ENCODE assay signal across 8 cellular contexts in the genomic region with DNA sequence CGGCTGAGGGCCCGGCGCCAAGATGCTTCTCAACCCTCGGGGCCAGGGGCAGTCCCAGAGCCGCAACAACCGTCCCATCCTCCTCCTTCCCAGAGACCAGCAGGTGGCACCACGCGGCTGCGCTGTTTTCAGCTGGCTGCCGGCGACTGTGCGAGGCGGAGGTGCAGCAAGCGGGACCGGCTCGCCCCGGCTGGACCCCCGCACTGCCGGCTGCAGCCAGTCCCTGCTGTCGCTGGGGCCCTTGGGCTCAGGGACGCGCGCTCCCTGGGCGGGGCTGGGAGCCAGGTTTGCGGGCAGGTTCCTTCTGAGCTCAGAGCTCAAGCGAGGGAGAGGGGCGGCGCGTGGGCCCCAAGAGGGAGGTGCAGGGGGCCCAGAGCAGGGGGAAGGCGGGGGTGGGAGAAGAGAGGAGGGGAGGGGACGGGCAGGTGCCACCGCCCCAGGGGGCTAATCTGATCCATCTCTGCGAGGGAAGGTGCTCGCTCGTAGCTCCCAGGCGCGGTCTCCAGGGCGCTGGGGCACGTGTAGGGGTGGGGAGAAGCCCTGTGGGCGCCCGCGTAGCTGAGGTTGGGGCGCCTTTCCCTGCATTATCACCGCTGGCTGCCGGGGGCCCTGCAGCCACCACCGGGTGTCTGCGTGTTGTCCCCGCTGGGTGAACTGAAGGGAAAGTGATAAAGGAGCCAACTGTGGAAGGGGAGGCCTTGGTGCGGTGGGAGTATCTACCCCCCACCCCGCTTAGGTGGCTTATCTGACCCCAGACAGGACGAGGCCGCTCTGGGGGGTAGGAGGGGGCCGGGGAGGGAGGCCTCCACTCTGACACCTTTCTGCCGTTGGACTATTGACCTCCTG. TPM values are rescaled to one million over a fixed set of nuclear protein-coding genes. Genes with fewer than 3 reads are reported as not detected.
DNase-seq lines count a peak whose midpoint lies in the region; ATAC-seq and TF ChIP-seq lines count a peak whose summit lies in the region.

No MANE protein-coding gene starts in this region.

- H3K27me3 Mint-ChIP-seq in activated naive CD8-positive, alpha-beta T cell treated with anti-CD3 and anti-CD28 coated beads for 36 hours: no peaks in the 10 kb centered on the region
- H3K27me3 Mint-ChIP-seq in type B pancreatic cell: no peaks in the 10 kb centered on the region

- H2AFZ ChIP-seq in trophoblast cell (ENCODE audit: insufficient read depth, low read length, poor library complexity): no peak overlapping the region

- H3K4me3 Mint-ChIP-seq in activated naive CD8-positive, alpha-beta T cell treated with anti-CD3 and anti-CD28 coated beads for 36 hours: peak overlapping the region; percentile 55
- peak overlapping the region; percentile 82 for H3K4me3 Mint-ChIP-seq in type B pancreatic cell

- H3K27me3 ChIP-seq in trophoblast cell (ENCODE audit: insufficient read depth, low read length): no peaks in the 10 kb centered on the region

- H3K14ac ChIP-seq in trophoblast cell (ENCODE audit: low read length): no peak overlapping the region

- H3K9me3 ChIP-seq in trophoblast cell (ENCODE audit: insufficient read depth, low read depth, low read length): peaks cover 2% of the 10 kb centered on the region

- H3K27ac Mint-ChIP-seq in activated naive CD8-positive, alpha-beta T cell treated with anti-CD3 and anti-CD28 coated beads for 36 hours: peak overlapping the region; percentile 92
- H3K27ac Mint-ChIP-seq in type B pancreatic cell: no peak overlapping the region

- no peak overlapping the region for H2BK5ac ChIP-seq in trophoblast cell (ENCODE audit: low read depth, low read length, poor library complexity)

- peaks cover 11 to 18% of the 10 kb centered on the region in 2 experiments for H3K4me1 ChIP-seq in trophoblast cell (ENCODE audit: control insufficient read depth in 1 of 2, insufficient read depth in 2 of 2, low read length in 2 of 2)

- H3K4me1 Mint-ChIP-seq in activated naive CD8-positive, alpha-beta T cell treated with anti-CD3 and anti-CD28 coated beads for 36 hours: peaks cover 80% of the 10 kb centered on the region
- H3K4me1 Mint-ChIP-seq in type B pancreatic cell (ENCODE audit: unreplicated experiment): peaks cover 27% of the 10 kb centered on the region

- peaks cover 7 to 16% of the 10 kb centered on the region in 2 experiments for H3K36me3 ChIP-seq in trophoblast cell (ENCODE audit: control insufficient read depth in 1 of 2, insufficient read depth in 2 of 2, low read length in 2 of 2)

- H3K79me2 ChIP-seq in trophoblast cell (ENCODE audit: control insufficient read depth, insufficient read depth, low read length, poor library complexity): no peaks in the 10 kb centered on the region

- no peak overlapping the region for H3K27ac ChIP-seq in trophoblast cell (ENCODE audit: low read depth, low read length)

- TF ChIP-seq CTCF in type B pancreatic cell (conservative IDR thresholded peaks at IDR 0.05): peak; percentile 72

- H2BK120ac ChIP-seq in trophoblast cell (ENCODE audit: insufficient read depth, low read length, poor library complexity): no peak overlapping the region

- WGBS in trophoblast cell (ENCODE audit: extremely low coverage, insufficient coverage, insufficient read length): no CpG with 5 or more reads among the region's 54 CpGs

- no peak overlapping the region for H2BK12ac ChIP-seq in trophoblast cell (ENCODE audit: low read length)

- DNase-seq in GM03348 (ENCODE audit: low spot score) (peak; percentile 87), HuH-7.5 (ENCODE audit: low spot score) (peak; percentile 74), Right ventricle myocardium inferior (ENCODE audit: missing footprints) (peak; percentile 91), trophoblast cell (peak; percentile 84 to 87), type B pancreatic cell (ENCODE audit: extremely low spot score, unreplicated experiment) (peak; percentile 82)
- peak; percentile 87 for DNase-seq in activated naive CD8-positive, alpha-beta T cell treated with anti-CD3 and anti-CD28 coated beads for 36 hours

- H3K4me3 ChIP-seq in trophoblast cell (ENCODE audit: low read depth, low read length): no peak overlapping the region

- no peak overlapping the region for H3K9ac ChIP-seq in trophoblast cell (ENCODE audit: low read length)

- H3K79me1 ChIP-seq in trophoblast cell (ENCODE audit: low read length): no peaks in the 10 kb centered on the region

- no peak overlapping the region for H3K18ac ChIP-seq in trophoblast cell (ENCODE audit: low read length)

- peak; percentile 91 for ATAC-seq in SK-N-SH treated with all-trans-retinoic acid at 6 μM for 48 hours
- peak; percentile 81 for ATAC-seq in Right ventricle myocardium inferior
- no peak for ATAC-seq in GM18858 (IDR thresholded peaks at IDR 0.05; ENCODE audit: unreplicated experiment)

- H4K91ac ChIP-seq in trophoblast cell (ENCODE audit: low read depth, low read length): no peak overlapping the region

- H4K12ac ChIP-seq in trophoblast cell (ENCODE audit: low read depth, low read length): no peak overlapping the region

- H3K23ac ChIP-seq in trophoblast cell (ENCODE audit: low read length): no peak overlapping the region

- H4K8ac ChIP-seq in trophoblast cell (ENCODE audit: low read depth, low read length): no peak overlapping the region

- H3K4ac ChIP-seq in trophoblast cell (ENCODE audit: low read depth, low read length): no peak overlapping the region

- intact Hi-C loops in Right ventricle myocardium inferior (cut with DNase I): no loop called here

- no peaks in the 10 kb centered on the region for H3K9me3 Mint-ChIP-seq in activated naive CD8-positive, alpha-beta T cell treated with anti-CD3 and anti-CD28 coated beads for 36 hours
- no peaks in the 10 kb centered on the region for H3K9me3 Mint-ChIP-seq in type B pancreatic cell

- no peak overlapping the region for H2AK5ac ChIP-seq in trophoblast cell (ENCODE audit: low read length)

- H3K4me2 ChIP-seq in trophoblast cell (ENCODE audit: low read length): peak overlapping the region; percentile 48

- H3K36me3 Mint-ChIP-seq in activated naive CD8-positive, alpha-beta T cell treated with anti-CD3 and anti-CD28 coated beads for 36 hours: peaks cover 56% of the 10 kb centered on the region
- H3K36me3 Mint-ChIP-seq in type B pancreatic cell: peaks cover 11% of the 10 kb centered on the region

TF ChIP-seq in SK-N-SH treated with all-trans-retinoic acid at 6 μM for 48 hours, 23 proteins besides CTCF, POLR2A, EP300 and RAD21:
- TF ChIP-seq OSR1 (CRISPR knock-in tag; IDR thresholded peaks at IDR 0.05) (no peak), ESRRG (CRISPR knock-in tag; IDR thresholded peaks at IDR 0.05) (no peak), BACH2 (CRISPR knock-in tag; IDR thresholded peaks at IDR 0.05; ENCODE audit: borderline replicate concordance) (no peak), PPARA (CRISPR knock-in tag; IDR thresholded peaks at IDR 0.05; ENCODE audit: borderline replicate concordance) (no peak), SNAI2 (CRISPR knock-in tag; IDR thresholded peaks at IDR 0.05) (no peak), ZFP3 (CRISPR knock-in tag; IDR thresholded peaks at IDR 0.05) (no peak), ARNTL (CRISPR knock-in tag; IDR thresholded peaks at IDR 0.05; ENCODE audit: borderline replicate concordance, low read depth) (no peak), TSHZ2 (CRISPR knock-in tag; IDR thresholded peaks at IDR 0.05) (no peak), ZC3H10 (CRISPR knock-in tag; IDR thresholded peaks at IDR 0.05) (no peak)
TF ChIP-seq in SK-N-SH treated with all-trans-retinoic acid at 6 μM for 48 hours: peak in this region for 0.

RNA-seq across cellular contexts. Expression of gene STAT5A, which starts 24.2 kb away (rescaled TPM):
- total RNA-seq in activated naive CD8-positive, alpha-beta T cell treated with anti-CD3 and anti-CD28 coated beads for 36 hours: 100 to 1,000 TPM; 116 to 121 TPM
- 14.6 TPM for total RNA-seq in Right ventricle myocardium inferior
- polyA plus RNA-seq in trophoblast cell (2013): 0.60 and 0.82 TPM in 2 replicates
- total RNA-seq in type B pancreatic cell (ENCODE audit: low replicate concordance): 1.6 and 2.0 TPM in 2 replicates

RNA-seq across cellular contexts. Expression of gene STAT5B, which starts 36.3 kb away (rescaled TPM):
- total RNA-seq in activated naive CD8-positive, alpha-beta T cell treated with anti-CD3 and anti-CD28 coated beads for 36 hours: 10 to 100 TPM; 60.7 to 68.6 TPM
- total RNA-seq in Right ventricle myocardium inferior (32.9 TPM), type B pancreatic cell (ENCODE audit: low replicate concordance) (22.0 and 42.3 TPM in 2 replicates)
- polyA plus RNA-seq in trophoblast cell (2013): 16.0 and 18.3 TPM in 2 replicates
